Comparison of ENCODE assay signal across 14 cellular contexts in the genomic region with DNA sequence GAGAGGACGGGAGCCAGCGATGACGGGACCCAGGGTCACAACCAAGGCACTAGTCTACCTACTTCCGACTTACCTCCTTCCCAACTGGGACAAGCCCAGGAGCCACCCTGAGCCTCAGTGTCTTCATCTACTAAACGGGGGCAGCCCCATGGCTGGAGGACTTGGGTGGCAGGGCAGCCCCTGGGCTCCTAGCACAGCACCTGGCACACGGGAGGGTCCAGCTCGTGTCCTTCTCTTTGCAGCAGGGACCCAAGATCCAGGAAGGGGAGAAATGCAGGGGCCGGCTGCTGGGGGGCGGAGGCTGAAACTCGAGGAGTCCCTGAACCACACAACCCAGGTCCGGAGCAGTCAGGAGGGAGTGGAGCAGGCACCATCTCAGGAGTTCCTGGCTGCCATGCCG.
DNase-seq lines count a peak whose midpoint lies in the region; ATAC-seq and TF ChIP-seq lines count a peak whose summit lies in the region.
"Had no signal": no experiment of that assay in that cellular context is flagged by ENCODE, and none has a peak within 500 bp of the region (broad histone marks: within the 10 kb centered on the region; RNA-seq: fewer than 3 reads in every experiment).

No MANE protein-coding gene starts in this region.

- no peak overlapping the region for H3K4me2 ChIP-seq in IMR-90 (ENCODE audit: low read depth, low read length)

- BruUV-seq in IMR-90 (replicated peaks; lab: Mats Ljungman, UMichigan), result no TSS peak

- CTCF ChIA-PET in activated naive CD4-positive, alpha-beta T cell treated with anti-CD3 and anti-CD28 coated beads for 36 hours (lab: Charles Lee), result interaction anchor here (0.6 kb wide), 1 partner anchor 143 kb away, joined by 4 read pairs; no protein-coding TSS in a partner anchor
- CTCF ChIA-PET in IMR-90 (lab: Yijun Ruan, JAX), result no interaction called here

- H2AK5ac ChIP-seq in IMR-90 (ENCODE audit: low read depth, low read length), result no peak overlapping the region; the same call in 1 of the 2 replicates

- dilution Hi-C loops in IMR-90 (cut with HindIII; ENCODE audit: low sequenced_read_pairs, unreplicated experiment), result no loop called here

- H3K4me3 ChIP-seq in IMR-90 (ENCODE audit: insufficient read depth, low read depth, low read length) (no peak overlapping the region), colonic mucosa (no peak overlapping the region)

- no peak overlapping the region for H2BK120ac ChIP-seq in IMR-90 (ENCODE audit: low read depth, low read length)

- H3K14ac ChIP-seq in IMR-90 (replicated peaks; ENCODE audit: low read depth, low read length), result no peak overlapping the region

- no peaks in the 10 kb centered on the region for H3K9me3 Mint-ChIP-seq in activated naive CD4-positive, alpha-beta T cell treated with anti-CD3 and anti-CD28 coated beads, Interleukin-2, amount 50 U/mL, for 72 hours
- no peaks in the 10 kb centered on the region for H3K9me3 Mint-ChIP-seq in activated naive CD4-positive, alpha-beta T cell treated with anti-CD3 and anti-CD28 coated beads for 36 hours
- no peaks in the 10 kb centered on the region for H3K9me3 Mint-ChIP-seq in stimulated activated effector memory CD8-positive, alpha-beta T cell treated with anti-CD3 and anti-CD28 coated beads, Interleukin-12 subunit alpha, Interleukin-12 subunit beta, amount 100 ng/mL, for 72 hours

- no peak for TF ChIP-seq POLR2A in IMR-90 (IDR thresholded peaks at IDR 0.05; ENCODE audit: low read depth, low read length)

- DNase-seq in activated naive CD4-positive, alpha-beta T cell treated with anti-CD3 and anti-CD28 coated beads, Interleukin-2, amount 50 U/mL, for 72 hours (ENCODE audit: low spot score in 2 of 2), result no peak
- no peak for DNase-seq in activated naive CD4-positive, alpha-beta T cell treated with anti-CD3 and anti-CD28 coated beads for 36 hours
- DNase-seq in IMR-90, result no peak
- no peak for DNase-seq in colonic mucosa
- DNase-seq in stimulated activated effector memory CD8-positive, alpha-beta T cell treated with anti-CD3 and anti-CD28 coated beads, Interleukin-12 subunit alpha, Interleukin-12 subunit beta, amount 100 ng/mL, for 72 hours (ENCODE audit: low spot score in 2 of 2), result no peak
- DNase-seq in GM03348 (ENCODE audit: low spot score), result no peak
- DNase-seq: DMS 273 treated with DMSO at 0.1 percent for 48 hours, GOT3, KG1, NCI-H1092 treated with DMSO at 0.1 percent for 48 hours, NCI-H1694, NCI-H345, PC-3 had no signal

- no peak overlapping the region for H4K8ac ChIP-seq in IMR-90 (ENCODE audit: low read depth in 2 of 2, low read length in 2 of 2)

- peak overlapping the region; percentile 43; the same call in 1 of the 2 replicates for H2BK20ac ChIP-seq in IMR-90 (ENCODE audit: low read depth, low read length)

- no peak overlapping the region for H4K91ac ChIP-seq in IMR-90 (ENCODE audit: insufficient read depth, low read depth, low read length)

- POLR2A ChIA-PET in IMR-90 (lab: Charles Lee; ENCODE audit: unreplicated experiment), result no interaction called here

- H3K36me3 Mint-ChIP-seq in activated naive CD4-positive, alpha-beta T cell treated with anti-CD3 and anti-CD28 coated beads, Interleukin-2, amount 50 U/mL, for 72 hours, result no peaks in the 10 kb centered on the region
- no peaks in the 10 kb centered on the region for H3K36me3 Mint-ChIP-seq in activated naive CD4-positive, alpha-beta T cell treated with anti-CD3 and anti-CD28 coated beads for 36 hours (ENCODE audit: low read depth)
- no peaks in the 10 kb centered on the region for H3K36me3 Mint-ChIP-seq in stimulated activated effector memory CD8-positive, alpha-beta T cell treated with anti-CD3 and anti-CD28 coated beads, Interleukin-12 subunit alpha, Interleukin-12 subunit beta, amount 100 ng/mL, for 72 hours

- peak overlapping the region; percentile 44 to 67 for H3K27ac Mint-ChIP-seq in activated naive CD4-positive, alpha-beta T cell treated with anti-CD3 and anti-CD28 coated beads, Interleukin-2, amount 50 U/mL, for 72 hours
- no peak overlapping the region for H3K27ac Mint-ChIP-seq in activated naive CD4-positive, alpha-beta T cell treated with anti-CD3 and anti-CD28 coated beads for 36 hours
- H3K27ac Mint-ChIP-seq in stimulated activated effector memory CD8-positive, alpha-beta T cell treated with anti-CD3 and anti-CD28 coated beads, Interleukin-12 subunit alpha, Interleukin-12 subunit beta, amount 100 ng/mL, for 72 hours, result peak overlapping the region; percentile 93

- no peak for ATAC-seq in activated naive CD4-positive, alpha-beta T cell treated with anti-CD3 and anti-CD28 coated beads, Interleukin-2, amount 50 U/mL, for 72 hours
- ATAC-seq in IMR-90 (ENCODE audit: low read depth) (no peak), GM21423 (IDR thresholded peaks at IDR 0.05; ENCODE audit: unreplicated experiment) (no peak)
- no peak for ATAC-seq in stimulated activated effector memory CD8-positive, alpha-beta T cell treated with anti-CD3 and anti-CD28 coated beads, Interleukin-12 subunit alpha, Interleukin-12 subunit beta, amount 100 ng/mL, for 72 hours
- ATAC-seq: PC-3 had no signal

- TF ChIP-seq CTCF in IMR-90 (conservative IDR thresholded peaks at IDR 0.05; ENCODE audit: low read depth, low read length) (no peak), colonic mucosa (IDR thresholded peaks at IDR 0.05) (no peak)

- peaks cover 14% of the 10 kb centered on the region for H4K20me1 ChIP-seq in IMR-90 (ENCODE audit: insufficient read depth, low read length)

- H2BK15ac ChIP-seq in IMR-90 (ENCODE audit: low read depth, low read length), result no peak overlapping the region

- in situ Hi-C loops in IMR-90 (cut with MboI; ENCODE audit: low sequenced_read_pairs), result no loop called here

- H2BK5ac ChIP-seq in IMR-90 (ENCODE audit: low read depth, low read length, poor library complexity, severe bottlenecking), result no peak overlapping the region

- no peak overlapping the region for H2AFZ ChIP-seq in IMR-90 (replicated peaks; ENCODE audit: low read length, poor library complexity)

- H3K9me3 ChIP-seq in IMR-90 (ENCODE audit: control insufficient read depth, insufficient read depth, low read length), result no peaks in the 10 kb centered on the region
- no peaks in the 10 kb centered on the region for H3K9me3 ChIP-seq in colonic mucosa

- H3K4ac ChIP-seq in IMR-90 (ENCODE audit: low read depth, low read length), result no peak overlapping the region

- peaks cover 2 to 21% of the 10 kb centered on the region in 2 experiments; a peak in 2 of 4 replicates for H3K79me1 ChIP-seq in IMR-90 (ENCODE audit: low read depth in 1 of 2, low read length in 2 of 2)

- H3K9ac ChIP-seq in IMR-90 (ENCODE audit: low read depth, low read length) (no peak overlapping the region), colonic mucosa (ENCODE audit: low read depth in 2 of 2, low read length in 2 of 2) (peak overlapping the region in 1 of 2 donors; percentile 73)

- no peak for TF ChIP-seq RAD21 in IMR-90 (IDR thresholded peaks at IDR 0.05; ENCODE audit: low read length)

- H3K4me1 ChIP-seq in IMR-90 (ENCODE audit: control insufficient read depth, insufficient read depth, low read length) (peaks cover 12% of the 10 kb centered on the region), colonic mucosa (peaks cover 5% of the 10 kb centered on the region)

- peaks cover 23% of the 10 kb centered on the region for H3K4me1 Mint-ChIP-seq in activated naive CD4-positive, alpha-beta T cell treated with anti-CD3 and anti-CD28 coated beads for 36 hours (ENCODE audit: low read depth)
- H3K4me1 Mint-ChIP-seq in stimulated activated effector memory CD8-positive, alpha-beta T cell treated with anti-CD3 and anti-CD28 coated beads, Interleukin-12 subunit alpha, Interleukin-12 subunit beta, amount 100 ng/mL, for 72 hours, result peaks cover 26% of the 10 kb centered on the region

- no peak overlapping the region for H4K5ac ChIP-seq in IMR-90 (ENCODE audit: low read depth, low read length)

- no peaks in the 10 kb centered on the region for H3K27me3 Mint-ChIP-seq in activated naive CD4-positive, alpha-beta T cell treated with anti-CD3 and anti-CD28 coated beads for 36 hours (ENCODE audit: low read depth)

- peaks cover 9% of the 10 kb centered on the region; the same call in 1 of the 2 replicates for H3K36me3 ChIP-seq in IMR-90 (ENCODE audit: control insufficient read depth, insufficient read depth, low read length)
- H3K36me3 ChIP-seq in colonic mucosa, result no peaks in the 10 kb centered on the region

- no peak overlapping the region for H3K56ac ChIP-seq in IMR-90 (ENCODE audit: extremely low read depth, insufficient read depth, low read length)

- no peak overlapping the region for H2AK9ac ChIP-seq in IMR-90 (replicated peaks; ENCODE audit: low read depth, low read length, poor library complexity)

- H3K23ac ChIP-seq in IMR-90 (ENCODE audit: low read depth, low read length), result no peak overlapping the region

- H3K4me3 Mint-ChIP-seq in activated naive CD4-positive, alpha-beta T cell treated with anti-CD3 and anti-CD28 coated beads for 36 hours, result no peak overlapping the region
- no peak overlapping the region for H3K4me3 Mint-ChIP-seq in stimulated activated effector memory CD8-positive, alpha-beta T cell treated with anti-CD3 and anti-CD28 coated beads, Interleukin-12 subunit alpha, Interleukin-12 subunit beta, amount 100 ng/mL, for 72 hours

- no peak overlapping the region for H3K27ac ChIP-seq in IMR-90 (ENCODE audit: insufficient read depth, low read length)
- peak overlapping the region; percentile 82 for H3K27ac ChIP-seq in colonic mucosa

- no peak overlapping the region for H3K18ac ChIP-seq in IMR-90 (ENCODE audit: low read depth, low read length)

- intact Hi-C loops in activated naive CD4-positive, alpha-beta T cell treated with anti-CD3 and anti-CD28 coated beads for 36 hours (cut with micrococcal nuclease), result no loop called here
- intact Hi-C loops in IMR-90 (cut with micrococcal nuclease) (no loop called here), colonic mucosa (cut with DNase I) (no loop called here)

- WGBS in IMR-90 (ENCODE audit: extremely low coverage in 2 of 2, insufficient read length in 1 of 2), 2 experiments, result 90% methylated on average over 4 of the region's 12 CpGs; no CpG with 5 or more reads in 1 of the 2 experiments

- H3K27me3 ChIP-seq in IMR-90 (ENCODE audit: control insufficient read depth, insufficient read depth, low read length) (no peaks in the 10 kb centered on the region), colonic mucosa (no peaks in the 10 kb centered on the region)

- H3K9me1 ChIP-seq in IMR-90 (ENCODE audit: insufficient read depth, low read length), result peaks cover 12% of the 10 kb centered on the region

TF ChIP-seq in IMR-90, 13 proteins besides CTCF, POLR2A, EP300 and RAD21 (continues in another document):
- TF ChIP-seq SMC3 (IDR thresholded peaks at IDR 0.05; ENCODE audit: low read depth, low read length) (no peak), MXI1 (IDR thresholded peaks at IDR 0.05; ENCODE audit: borderline replicate concordance, low read depth, low read length) (no peak)
- TF ChIP-seq, protein P1, sequence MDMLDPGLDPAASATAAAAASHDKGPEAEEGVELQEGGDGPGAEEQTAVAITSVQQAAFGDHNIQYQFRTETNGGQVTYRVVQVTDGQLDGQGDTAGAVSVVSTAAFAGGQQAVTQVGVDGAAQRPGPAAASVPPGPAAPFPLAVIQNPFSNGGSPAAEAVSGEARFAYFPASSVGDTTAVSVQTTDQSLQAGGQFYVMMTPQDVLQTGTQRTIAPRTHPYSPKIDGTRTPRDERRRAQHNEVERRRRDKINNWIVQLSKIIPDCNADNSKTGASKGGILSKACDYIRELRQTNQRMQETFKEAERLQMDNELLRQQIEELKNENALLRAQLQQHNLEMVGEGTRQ (IDR thresholded peaks at IDR 0.05; ENCODE audit: low read depth, low read length), result no peak
